20 cellular contexts compared by ENCODE assay signal in genomic region chrX:42485621-42486020, GRCh38.
"Had no signal": no experiment of that assay in that cellular context is flagged by ENCODE, and none has a peak within 500 bp of the region (broad histone marks: within the 10 kb centered on the region; RNA-seq: fewer than 3 reads in every experiment).

No MANE protein-coding gene starts in this region.

- DNase-seq: activated CD4-positive, alpha-beta T cell treated with anti-CD3 and anti-CD28 coated beads, Interleukin-2, amount 50 U/mL, for 1 hour; activated CD4-positive, CD25-positive, alpha-beta regulatory T cell; activated effector memory CD4-positive, alpha-beta T cell treated with anti-CD3 and anti-CD28 coated beads, Interleukin-2, amount 50 U/mL, for 16 hours; activated naive CD8-positive, alpha-beta T cell treated with anti-CD3 and anti-CD28 coated beads for 36 hours; activated T-cell treated with anti-CD3 and anti-CD28 coated beads, Interleukin-2, amount 50 U/mL, for 4 hours; aorta; central memory CD4-positive, alpha-beta T cell; effector memory CD8-positive, alpha-beta T cell; erythroblast; glutamatergic neuron; left cardiac atrium; lower lobe of right lung; pancreas; stimulated activated CD4-positive, alpha-beta T cell treated with anti-CD3 and anti-CD28 coated beads, Interleukin-4, amount 100 ng/mL, for 1 hour; stimulated activated CD8-positive, alpha-beta memory T cell treated with anti-CD3 and anti-CD28 coated beads, Interleukin-4, amount 100 ng/mL, for 48 hours; stimulated activated naive CD8-positive, alpha-beta T cell treated with anti-CD3 and anti-CD28 coated beads, Interleukin-15, Interleukin-2, amounts not matched to agents 100 U/mL and 50 U/mL, for 24 hours; T-helper 17 cell; upper lobe of right lung had no signal

- H3K36me3 ChIP-seq: lower lobe of right lung, pancreas, suprapubic skin, upper lobe of right lung had no signal

- H3K27me3 ChIP-seq: suprapubic skin, upper lobe of right lung had no signal

- H3K4me1 ChIP-seq: lower lobe of right lung, pancreas, suprapubic skin, upper lobe of right lung had no signal

- ATAC-seq: activated T-cell treated with anti-CD3 and anti-CD28 coated beads, Interleukin-2, amount 50 U/mL, for 4 hours; effector memory CD8-positive, alpha-beta T cell; left cardiac atrium; lower lobe of right lung; pancreas; stimulated activated naive CD8-positive, alpha-beta T cell treated with anti-CD3 and anti-CD28 coated beads, Interleukin-15, Interleukin-2, amounts not matched to agents 100 U/mL and 50 U/mL, for 24 hours; T-helper 17 cell; upper lobe of right lung had no signal

- H3K4me3 ChIP-seq: lower lobe of right lung, pancreas, suprapubic skin, upper lobe of right lung had no signal

- FAIRE-seq: TTC549 had no signal

- H3K9me3 ChIP-seq: lower lobe of right lung, pancreas, suprapubic skin, upper lobe of right lung had no signal

- H3K27ac ChIP-seq: lower lobe of right lung, pancreas, suprapubic skin, upper lobe of right lung had no signal
